Comparison of ENCODE assay signal across 8 cellular contexts in the genomic region with DNA sequence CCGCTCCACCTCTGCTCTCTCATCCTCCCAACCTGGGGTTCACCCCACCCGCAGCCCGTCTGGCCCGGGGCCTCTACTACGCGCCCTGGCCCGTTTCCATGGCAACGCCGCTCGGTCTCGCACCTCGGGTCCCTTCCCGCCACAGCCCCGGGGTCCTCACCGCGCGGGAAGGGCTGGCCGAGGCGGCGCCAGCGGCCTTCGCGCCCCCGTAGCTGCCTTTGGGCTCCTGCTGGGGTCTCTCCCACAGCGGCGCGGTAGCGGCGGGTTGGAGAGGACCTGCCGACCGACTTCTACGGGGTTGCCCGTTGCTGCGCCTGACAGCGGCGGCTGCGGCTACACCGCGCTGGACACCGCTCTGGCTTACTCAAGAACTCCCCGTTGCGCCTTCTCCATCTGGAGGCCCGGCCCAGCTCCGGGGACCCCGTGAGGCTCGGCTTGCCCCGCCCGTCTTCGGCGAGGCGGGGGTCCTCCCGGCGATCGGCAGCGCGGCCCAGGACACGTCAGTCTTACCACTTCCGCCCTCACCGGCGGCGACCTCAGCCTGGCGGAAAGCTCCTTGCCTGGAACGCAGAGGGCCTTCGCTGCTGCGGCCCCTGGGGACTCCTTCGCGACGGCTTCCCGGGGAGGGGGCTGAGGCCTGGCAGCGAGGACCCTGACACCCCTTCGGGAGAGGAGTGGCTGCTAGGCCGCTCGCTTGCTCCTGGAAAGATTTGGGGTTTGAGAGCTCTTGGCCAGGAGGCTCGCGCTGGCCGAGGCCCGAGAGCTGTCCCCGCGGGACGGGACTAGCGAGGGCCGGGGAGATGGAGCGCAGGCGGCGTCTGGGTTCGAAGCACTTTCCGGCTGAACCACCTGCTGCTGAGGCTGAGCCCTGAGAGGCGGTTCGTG. TPM values are rescaled to one million over a fixed set of nuclear protein-coding genes. Genes with fewer than 3 reads are reported as not detected.
A peak's percentile ranks its signal among the peaks of the same experiment; 100 is the strongest.
DNase-seq lines count a peak whose midpoint lies in the region; ATAC-seq and TF ChIP-seq lines count a peak whose summit lies in the region.

A gene with protein sequence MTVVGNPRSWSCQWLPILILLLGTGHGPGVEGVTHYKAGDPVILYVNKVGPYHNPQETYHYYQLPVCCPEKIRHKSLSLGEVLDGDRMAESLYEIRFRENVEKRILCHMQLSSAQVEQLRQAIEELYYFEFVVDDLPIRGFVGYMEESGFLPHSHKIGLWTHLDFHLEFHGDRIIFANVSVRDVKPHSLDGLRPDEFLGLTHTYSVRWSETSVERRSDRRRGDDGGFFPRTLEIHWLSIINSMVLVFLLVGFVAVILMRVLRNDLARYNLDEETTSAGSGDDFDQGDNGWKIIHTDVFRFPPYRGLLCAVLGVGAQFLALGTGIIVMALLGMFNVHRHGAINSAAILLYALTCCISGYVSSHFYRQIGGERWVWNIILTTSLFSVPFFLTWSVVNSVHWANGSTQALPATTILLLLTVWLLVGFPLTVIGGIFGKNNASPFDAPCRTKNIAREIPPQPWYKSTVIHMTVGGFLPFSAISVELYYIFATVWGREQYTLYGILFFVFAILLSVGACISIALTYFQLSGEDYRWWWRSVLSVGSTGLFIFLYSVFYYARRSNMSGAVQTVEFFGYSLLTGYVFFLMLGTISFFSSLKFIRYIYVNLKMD (minus strand): TSS at position 256 of the 885 bp plus-strand sequence. CDS start 422 bp downstream, outside the sequence.

- H3K9me3 Mint-ChIP-seq in activated naive CD8-positive, alpha-beta T cell treated with anti-CD3 and anti-CD28 coated beads, Interleukin-2, amount 50 U/mL, for 24 hours = peaks cover 3% of the 10 kb centered on the region
- no peaks in the 10 kb centered on the region for H3K9me3 Mint-ChIP-seq in type B pancreatic cell

- no peaks in the 10 kb centered on the region for H3K27me3 Mint-ChIP-seq in activated naive CD8-positive, alpha-beta T cell treated with anti-CD3 and anti-CD28 coated beads, Interleukin-2, amount 50 U/mL, for 24 hours
- H3K27me3 Mint-ChIP-seq in type B pancreatic cell = no peaks in the 10 kb centered on the region

- peak; percentile 75 for ATAC-seq in HG02623 (IDR thresholded peaks at IDR 0.05; ENCODE audit: unreplicated experiment)
- ATAC-seq in activated naive CD8-positive, alpha-beta T cell treated with anti-CD3 and anti-CD28 coated beads, Interleukin-2, amount 50 U/mL, for 24 hours = peak; percentile 92

- intact Hi-C loops in cardiac septum (cut with DNase I) (loop anchor here (2.0 to 5.0 kb wide), 2 partner anchors 17 to 53 kb away; a partner anchor contains a TSS), posterior cingulate gyrus (cut with DNase I) (no loop called here)

- peak within 1 kb of the TSS; percentile 77 for H3K4me3 ChIP-seq in GM12865 (ENCODE audit: low read depth, low read length)

- H3K36me3 Mint-ChIP-seq in activated naive CD8-positive, alpha-beta T cell treated with anti-CD3 and anti-CD28 coated beads, Interleukin-2, amount 50 U/mL, for 24 hours (ENCODE audit: low read depth) = peaks cover 42% of the 10 kb centered on the region
- H3K36me3 Mint-ChIP-seq in type B pancreatic cell = peaks cover 32% of the 10 kb centered on the region

- peak within 1 kb of the TSS; percentile 88 for H3K4me3 Mint-ChIP-seq in activated naive CD8-positive, alpha-beta T cell treated with anti-CD3 and anti-CD28 coated beads, Interleukin-2, amount 50 U/mL, for 24 hours
- peak within 1 kb of the TSS; percentile 98 for H3K4me3 Mint-ChIP-seq in type B pancreatic cell

- DNase-seq in GM12865 (ENCODE audit: low read depth) = peak; percentile 96
- peak; percentile 89 for DNase-seq in NCI-H1092 treated with DMSO at 0.1 percent for 48 hours (lab: John Stamatoyannopoulos, UW)
- peak; percentile 87 for DNase-seq in SW480 (ENCODE audit: low spot score)
- peak; percentile 89 for DNase-seq in activated naive CD8-positive, alpha-beta T cell treated with anti-CD3 and anti-CD28 coated beads, Interleukin-2, amount 50 U/mL, for 24 hours
- DNase-seq in cardiac septum (ENCODE audit: low spot score) = peak; percentile 96
- peak; percentile 69 to 98 (median 84) for DNase-seq in posterior cingulate gyrus
- DNase-seq in type B pancreatic cell (ENCODE audit: extremely low spot score, unreplicated experiment) = peak; percentile 87

- H3K27ac Mint-ChIP-seq in activated naive CD8-positive, alpha-beta T cell treated with anti-CD3 and anti-CD28 coated beads, Interleukin-2, amount 50 U/mL, for 24 hours = peak within 1 kb of the TSS; percentile 96
- H3K27ac Mint-ChIP-seq in type B pancreatic cell = peak within 1 kb of the TSS; percentile 96

- TF ChIP-seq CTCF in GM12865 (IDR thresholded peaks at IDR 0.05; ENCODE audit: insufficient read depth, low read depth, low read length, missing control alignments) = no peak
- TF ChIP-seq CTCF in type B pancreatic cell (conservative IDR thresholded peaks at IDR 0.05) = no peak

- peaks cover 57% of the 10 kb centered on the region for H3K4me1 Mint-ChIP-seq in activated naive CD8-positive, alpha-beta T cell treated with anti-CD3 and anti-CD28 coated beads, Interleukin-2, amount 50 U/mL, for 24 hours
- H3K4me1 Mint-ChIP-seq in type B pancreatic cell (ENCODE audit: unreplicated experiment) = peaks cover 34% of the 10 kb centered on the region

RNA-seq across cellular contexts. Expression of the gene that starts here (rescaled TPM):
- total RNA-seq in cardiac septum (19.1 TPM), type B pancreatic cell (ENCODE audit: low replicate concordance) (50.5 and 60.7 TPM in 2 replicates)

Comparison
In these comparisons a context has a peak if more than half of its experiments do, and no peak if none do; other contexts are left out.
1. Peak in every context shown above with its lines: DNase-seq, ATAC-seq and H3K4me3 ChIP-seq.